Comparison of ENCODE assay signal across 8 cellular contexts in the genomic region with DNA sequence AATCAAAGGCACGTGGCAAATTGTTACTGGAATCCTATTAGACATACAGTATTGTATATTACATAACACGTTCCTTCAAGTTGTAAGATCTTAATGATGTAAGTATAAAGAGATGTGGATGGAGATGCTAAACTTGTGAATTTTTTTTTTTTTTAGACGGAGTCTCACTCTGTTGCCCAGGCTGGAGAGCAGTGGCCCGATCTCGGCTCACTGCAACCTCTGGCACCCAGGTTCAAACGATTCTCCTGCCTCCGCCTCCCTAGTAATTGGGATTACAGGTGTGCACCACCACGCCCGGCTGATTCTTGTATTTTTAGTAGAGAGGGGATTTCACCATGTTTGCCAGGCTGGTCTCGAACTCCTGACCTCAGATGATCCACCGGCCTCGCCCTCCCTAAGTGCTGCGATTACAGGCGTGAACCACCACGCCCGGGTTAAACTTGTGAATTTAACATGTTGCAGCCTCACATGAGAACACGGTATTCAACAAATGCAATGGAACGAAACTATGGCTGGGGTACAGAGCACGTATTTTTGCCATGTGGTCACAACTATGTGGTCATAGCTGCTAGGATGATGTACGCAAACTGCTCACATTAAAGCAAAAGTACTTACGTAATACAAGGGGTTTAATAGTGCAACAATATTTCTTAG. TPM values are rescaled to one million over a fixed set of nuclear protein-coding genes. Genes with fewer than 3 reads are reported as not detected.
DNase-seq lines count a peak whose midpoint lies in the region; ATAC-seq and TF ChIP-seq lines count a peak whose summit lies in the region.

No MANE protein-coding gene starts in this region.

- no peaks in the 10 kb centered on the region for H3K9me3 ChIP-seq in CD4-positive, CD25-positive, alpha-beta regulatory T cell (ENCODE audit: control insufficient read depth in 2 of 2, low read length in 2 of 2)
- no peaks in the 10 kb centered on the region for H3K9me3 ChIP-seq in endocrine pancreas (ENCODE audit: control insufficient read depth, low read length)

- peak overlapping the region; percentile 93 to 99 (median 98) for H3K4me3 Mint-ChIP-seq in CD4-positive, CD25-positive, alpha-beta regulatory T cell
- peak overlapping the region; percentile 96 to 99 (median 98) for H3K4me3 Mint-ChIP-seq in nephron

- H3K27ac ChIP-seq in CD4-positive, CD25-positive, alpha-beta regulatory T cell (ENCODE audit: insufficient read depth, low read length, poor library complexity, severe bottlenecking), result peak overlapping the region; percentile 95

- ATAC-seq in CD4-positive, CD25-positive, alpha-beta regulatory T cell (ENCODE audit: low read depth in 2 of 2), result peak; percentile 17 to 23

- peaks cover 23 to 46% (median 31%) of the 10 kb centered on the region in 4 donors for H3K4me1 Mint-ChIP-seq in CD4-positive, CD25-positive, alpha-beta regulatory T cell
- peaks cover 23% of the 10 kb centered on the region for H3K4me1 Mint-ChIP-seq in nephron

- H3K9me3 Mint-ChIP-seq in CD4-positive, CD25-positive, alpha-beta regulatory T cell, result no peaks in the 10 kb centered on the region
- H3K9me3 Mint-ChIP-seq in nephron, result no peaks in the 10 kb centered on the region

- H3K27me3 ChIP-seq in CD4-positive, CD25-positive, alpha-beta regulatory T cell (ENCODE audit: control insufficient read depth, insufficient read depth, low read length), result no peaks in the 10 kb centered on the region
- H3K27me3 ChIP-seq in endocrine pancreas (ENCODE audit: control insufficient read depth, insufficient read depth, low read length), result no peaks in the 10 kb centered on the region

- peaks cover 26% of the 10 kb centered on the region for H3K4me1 ChIP-seq in CD4-positive, CD25-positive, alpha-beta regulatory T cell (ENCODE audit: control insufficient read depth, insufficient read depth, low read length, poor library complexity, severe bottlenecking)
- peaks cover 10% of the 10 kb centered on the region for H3K4me1 ChIP-seq in endocrine pancreas (ENCODE audit: control insufficient read depth, insufficient read depth, low read length)

- DNase-seq in CD4-positive, CD25-positive, alpha-beta regulatory T cell, result peak in 1 of 3 donors; percentile 38
- DNase-seq in GM20000 (ENCODE audit: low spot score) (peak; percentile 22), HPDE6-E6E7 (ENCODE audit: extremely low spot score) (peak; percentile 13), cerebellar cortex (ENCODE audit: low spot score) (no peak), NCI-H446 treated with DMSO at 0.1 percent for 48 hours (lab: John Stamatoyannopoulos, UW) (no peak)
- DNase-seq in activated CD4-positive, alpha-beta T cell treated with anti-CD3 and anti-CD28 coated beads, Interleukin-2, amount 50 U/mL, for 24 hours (ENCODE audit: low read depth in 1 of 2, low spot score in 1 of 2), result peak; percentile 5 to 14

- peaks cover 10% of the 10 kb centered on the region for H3K36me3 ChIP-seq in CD4-positive, CD25-positive, alpha-beta regulatory T cell (ENCODE audit: control insufficient read depth, insufficient read depth, low read length)
- H3K36me3 ChIP-seq in endocrine pancreas (ENCODE audit: control insufficient read depth, insufficient read depth, low read length), result no peaks in the 10 kb centered on the region

- no peak for TF ChIP-seq CTCF in GM20000 (IDR thresholded peaks at IDR 0.05; ENCODE audit: extremely low read depth, missing control alignments)
- no peak for TF ChIP-seq CTCF in nephron (IDR thresholded peaks at IDR 0.05; ENCODE audit: unreplicated experiment in 3 of 3)

- H3K4me3 ChIP-seq in CD4-positive, CD25-positive, alpha-beta regulatory T cell (ENCODE audit: low read depth, low read length), result peak overlapping the region; percentile 97
- H3K4me3 ChIP-seq in endocrine pancreas (ENCODE audit: control insufficient read depth, insufficient read depth, low read length), result peak overlapping the region; percentile 84

- no peaks in the 10 kb centered on the region for H3K27me3 Mint-ChIP-seq in CD4-positive, CD25-positive, alpha-beta regulatory T cell
- H3K27me3 Mint-ChIP-seq in nephron (ENCODE audit: low read depth), result no peaks in the 10 kb centered on the region

- peak overlapping the region; percentile 100 for H3K27ac Mint-ChIP-seq in CD4-positive, CD25-positive, alpha-beta regulatory T cell
- H3K27ac Mint-ChIP-seq in nephron, result peak overlapping the region; percentile 100

- no peak overlapping the region for H3K9ac ChIP-seq in endocrine pancreas (ENCODE audit: control insufficient read depth, insufficient read depth, low read length)

- H3K36me3 Mint-ChIP-seq in CD4-positive, CD25-positive, alpha-beta regulatory T cell, result peaks cover 9% of the 10 kb centered on the region
- H3K36me3 Mint-ChIP-seq in nephron (ENCODE audit: low read depth), result peaks cover 3% of the 10 kb centered on the region

RNA-seq across cellular contexts. Expression of gene SUPV3L1, which starts 0.8 kb away (rescaled TPM):
- 51.1 TPM for total RNA-seq in CD4-positive, CD25-positive, alpha-beta regulatory T cell
- polyA plus RNA-seq in CD4-positive, CD25-positive, alpha-beta regulatory T cell, result 10 to 100 TPM in 3 of 4 donors, 1 to 10 TPM in 1; 9.8 to 27.2 (median 14.9) TPM

RNA-seq across cellular contexts. Expression of gene HKDC1, which starts 40.9 kb away (rescaled TPM):
- total RNA-seq in CD4-positive, CD25-positive, alpha-beta regulatory T cell, result 11.1 TPM
- 1 to 10 TPM; 2.2 to 6.2 (median 4.4) TPM for polyA plus RNA-seq in CD4-positive, CD25-positive, alpha-beta regulatory T cell

RNA-seq across cellular contexts. Expression of gene VPS26A, which starts 55.2 kb away (rescaled TPM):
- total RNA-seq in CD4-positive, CD25-positive, alpha-beta regulatory T cell, result 45.7 TPM
- polyA plus RNA-seq in CD4-positive, CD25-positive, alpha-beta regulatory T cell, result 10 to 100 TPM; 40.3 to 55.5 (median 43.0) TPM

Comparison
In these comparisons a context has a peak if more than half of its experiments do, and no peak if none do; other contexts are left out.
1. DNase-seq: peak in GM20000 (single experiment), HPDE6-E6E7 (single experiment) and activated CD4-positive, alpha-beta T cell treated with anti-CD3 and anti-CD28 coated beads, Interleukin-2, amount 50 U/mL, for 24 hours (2 of 2); none in cerebellar cortex (single experiment) and NCI-H446 treated with DMSO at 0.1 percent for 48 hours (single experiment).